In the genomic region with DNA sequence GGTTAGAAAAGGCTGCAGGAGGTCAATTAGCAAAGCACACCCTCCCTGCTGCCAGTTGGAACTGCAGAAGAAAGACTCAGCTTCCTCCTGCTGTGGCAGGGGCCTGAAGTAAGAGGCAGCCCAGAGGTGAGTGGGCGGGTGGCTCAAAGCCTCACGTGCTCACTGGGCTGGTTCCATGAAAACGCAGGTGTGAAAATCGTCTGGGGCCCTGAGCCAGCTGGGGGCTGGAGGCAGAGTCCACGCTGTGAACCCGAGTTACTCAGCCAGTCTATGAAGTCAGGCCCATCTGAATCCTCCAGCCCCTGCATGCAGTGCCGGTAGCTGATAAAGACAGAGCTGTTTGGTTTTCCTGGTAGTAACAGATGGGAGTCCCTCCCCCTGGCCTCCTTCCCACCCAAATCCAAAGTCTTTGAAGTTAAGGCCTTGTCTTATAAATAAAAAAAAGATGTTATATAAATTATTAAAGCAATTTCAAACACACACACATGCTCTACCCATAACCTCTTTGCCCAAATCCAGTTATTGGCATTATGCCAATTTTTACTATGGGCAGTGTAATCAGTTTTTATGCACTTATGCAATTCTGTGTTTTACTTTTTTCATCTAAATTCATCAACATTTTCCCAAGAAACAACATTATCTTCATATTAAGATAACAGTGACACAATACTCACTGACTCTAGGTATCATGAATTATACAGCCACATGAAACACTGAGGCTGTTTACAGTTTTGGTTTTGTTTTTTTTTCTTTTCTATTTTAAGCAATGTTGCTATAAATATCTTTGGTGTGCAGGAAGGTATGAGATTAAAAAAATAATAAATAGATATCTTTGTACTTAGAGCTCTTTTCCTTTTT, we compare ENCODE assay signal across 8 cellular contexts. TPM values are rescaled to one million over a fixed set of nuclear protein-coding genes. Genes with fewer than 3 reads are reported as not detected.
A peak's percentile ranks its signal among the peaks of the same experiment; 100 is the strongest.
DNase-seq lines count a peak whose midpoint lies in the region; ATAC-seq and TF ChIP-seq lines count a peak whose summit lies in the region.

No MANE protein-coding gene starts in this region.

- no peaks in the 10 kb centered on the region for H3K36me3 ChIP-seq in body of pancreas (replicated peaks in 1 of 2; ENCODE audit: insufficient read depth in 1 of 2, low read depth in 2 of 2)

- H3K27ac ChIP-seq in body of pancreas, result peak overlapping the region; percentile 46 to 82 (median 70)

- DNase-seq in GM03348 (ENCODE audit: low spot score) (peak; percentile 36), KBM-7 (peak; percentile 71), body of pancreas (peak; percentile 81 to 93 (median 91)), left colon (peak; percentile 80 to 90), lower leg skin (ENCODE audit: low spot score in 2 of 2) (no peak)
- peak; percentile 75 for DNase-seq in T-helper 2 cell treated with Interferon-gamma antibody and Interleukin-4, amounts not matched to agents 5 μg/mL and 100 μg/mL, for 36 hours (ENCODE audit: low spot score)
- DNase-seq in stimulated activated CD8-positive, alpha-beta memory T cell treated with anti-CD3 and anti-CD28 coated beads, Interleukin-15, amount 100 ng/mL, for 48 hours (ENCODE audit: low read depth in 2 of 2), result peak; percentile 75 to 79

- H3K4me1 ChIP-seq in body of pancreas, result peaks cover 74% of the 10 kb centered on the region

- H3K9me3 Mint-ChIP-seq in T-helper 2 cell treated with Interferon-gamma antibody and Interleukin-4, amounts not matched to agents 5 μg/mL and 100 μg/mL, for 36 hours, result no peaks in the 10 kb centered on the region

- H3K4me3 ChIP-seq in body of pancreas (no peak overlapping the region), lower leg skin (ENCODE audit: low read depth, poor library complexity, severe bottlenecking) (no peak overlapping the region)

- peak overlapping the region; percentile 69 for H3K27ac Mint-ChIP-seq in T-helper 2 cell treated with Interferon-gamma antibody and Interleukin-4, amounts not matched to agents 5 μg/mL and 100 μg/mL, for 36 hours

- H3K27me3 Mint-ChIP-seq in T-helper 2 cell treated with Interferon-gamma antibody and Interleukin-4, amounts not matched to agents 5 μg/mL and 100 μg/mL, for 36 hours (ENCODE audit: low read depth), result no peaks in the 10 kb centered on the region

- in situ Hi-C loops in KBM-7 (cut with MboI; ENCODE audit: low pct_unique_long_range_greater_than_20kb, low sequenced_read_pairs), result no loop called here

- TF ChIP-seq CTCF in body of pancreas (IDR thresholded peaks at IDR 0.05), result peak in 1 of 7 experiments; percentile 36
- peak in 1 of 3 donors; percentile 71 for TF ChIP-seq CTCF in lower leg skin (IDR thresholded peaks at IDR 0.05)

- H3K27me3 ChIP-seq in body of pancreas, result no peaks in the 10 kb centered on the region

- TF ChIP-seq POLR2A in body of pancreas (IDR thresholded peaks at IDR 0.05) (peak in 2 of 3 donors; percentile 35 to 47), lower leg skin (IDR thresholded peaks at IDR 0.05) (no peak)

- peak overlapping the region; percentile 56 for H3K4me3 Mint-ChIP-seq in T-helper 2 cell treated with Interferon-gamma antibody and Interleukin-4, amounts not matched to agents 5 μg/mL and 100 μg/mL, for 36 hours

- H3K4me1 Mint-ChIP-seq in T-helper 2 cell treated with Interferon-gamma antibody and Interleukin-4, amounts not matched to agents 5 μg/mL and 100 μg/mL, for 36 hours (ENCODE audit: low read depth), result peaks cover 57% of the 10 kb centered on the region

- intact Hi-C loops in body of pancreas (cut with DNase I) (no loop called here), left colon (cut with DNase I, micrococcal nuclease) (no loop called here), lower leg skin (cut with DNase I; ENCODE audit: low total_unique reads) (no loop called here)

- H3K9me3 ChIP-seq in body of pancreas, result no peaks in the 10 kb centered on the region

- ATAC-seq in GM21529 (IDR thresholded peaks at IDR 0.05; ENCODE audit: unreplicated experiment) (peak; percentile 47), body of pancreas (peak; percentile 90), left colon (peak; percentile 86)

- peaks cover 11% of the 10 kb centered on the region for H3K36me3 Mint-ChIP-seq in T-helper 2 cell treated with Interferon-gamma antibody and Interleukin-4, amounts not matched to agents 5 μg/mL and 100 μg/mL, for 36 hours (ENCODE audit: low read depth)

- WGBS in body of pancreas, 2 donors, result 0 to 1% methylated on average over 3 to 7 of the region's 7 CpGs
- WGBS in lower leg skin, 2 donors, result 12 to 17% methylated on average over 7 of the region's 7 CpGs

RNA-seq across cellular contexts. Expression of a gene that starts 57.9 kb away (rescaled TPM):
- total RNA-seq in body of pancreas, result 1 to 10 TPM; 5.7 to 6.9 TPM
- total RNA-seq in left colon, result 10 to 100 TPM; 15.3 to 47.1 TPM
- 1 to 10 TPM; 4.6 to 8.5 (median 6.6) TPM for total RNA-seq in lower leg skin

Comparison
In these comparisons a context has a peak if more than half of its experiments do, and no peak if none do; other contexts are left out.
1. DNase-seq: peak in GM03348 (single experiment), KBM-7 (single experiment), T-helper 2 cell treated with Interferon-gamma antibody and Interleukin-4, amounts not matched to agents 5 μg/mL and 100 μg/mL, for 36 hours (single experiment), body of pancreas (4 of 4), left colon (2 of 2) and stimulated activated CD8-positive, alpha-beta memory T cell treated with anti-CD3 and anti-CD28 coated beads, Interleukin-15, amount 100 ng/mL, for 48 hours (2 of 2); none in lower leg skin (0 of 2).
2. POLR2A ChIP-seq: peak in body of pancreas (2 of 3); none in lower leg skin (0 of 2).
3. Peak in every context shown above with its lines, with median percentiles within 50 percentile points of each other: ATAC-seq.